22 cellular contexts compared by ENCODE assay signal in genomic region chr10:23419201-23419600, GRCh38.
"Had no signal": no experiment of that assay in that cellular context is flagged by ENCODE, and none has a peak within 500 bp of the region (broad histone marks: within the 10 kb centered on the region; RNA-seq: fewer than 3 reads in every experiment).

No MANE protein-coding gene starts in this region.

- H3K4me3 Mint-ChIP-seq: activated B cell treated with CpG ODN at 0.5 μM for 24 hours; activated CD4-positive, alpha-beta T cell treated with anti-CD3 and anti-CD28 coated beads, Interleukin-2, amount 10 ng/mL, durations not matched to agents 24 days and 14 days; activated naive CD4-positive, alpha-beta T cell treated with anti-CD3 and anti-CD28 coated beads for 36 hours; activated naive CD8-positive, alpha-beta T cell; activated T-cell treated with anti-CD3 and anti-CD28 coated beads, Interleukin-2, amount 50 U/mL, for 4 hours; activated T-helper 17 cell treated with anti-CD3 and anti-CD28 coated beads, Interleukin-2, amount 50 U/mL, for 72 hours; brain; central memory CD8-positive, alpha-beta T cell; T-helper 1 cell treated with Interleukin-12 subunit alpha and Interleukin-12 subunit beta and Interleukin-4 antibody, amounts not matched to agents 30 μg/mL and 1 μg/mL, for 36 hours had no signal

- H3K9me3 Mint-ChIP-seq: activated B cell treated with CpG ODN at 0.5 μM for 24 hours; activated naive CD4-positive, alpha-beta T cell treated with anti-CD3 and anti-CD28 coated beads for 36 hours; activated T-cell treated with anti-CD3 and anti-CD28 coated beads, Interleukin-2, amount 50 U/mL, for 4 hours; activated T-helper 17 cell treated with anti-CD3 and anti-CD28 coated beads, Interleukin-2, amount 50 U/mL, for 72 hours; brain; central memory CD8-positive, alpha-beta T cell; T-helper 1 cell treated with Interleukin-12 subunit alpha and Interleukin-12 subunit beta and Interleukin-4 antibody, amounts not matched to agents 30 μg/mL and 1 μg/mL, for 36 hours had no signal

- H3K27me3 Mint-ChIP-seq: activated B cell treated with CpG ODN at 0.5 μM for 24 hours; activated CD4-positive, alpha-beta T cell treated with anti-CD3 and anti-CD28 coated beads, Interleukin-2, amount 10 ng/mL, durations not matched to agents 24 days and 14 days; activated T-helper 17 cell treated with anti-CD3 and anti-CD28 coated beads, Interleukin-2, amount 50 U/mL, for 72 hours had no signal

- H3K27ac Mint-ChIP-seq: activated B cell treated with CpG ODN at 0.5 μM for 24 hours; activated CD4-positive, alpha-beta T cell treated with anti-CD3 and anti-CD28 coated beads, Interleukin-2, amount 10 ng/mL, durations not matched to agents 24 days and 14 days; activated naive CD4-positive, alpha-beta T cell treated with anti-CD3 and anti-CD28 coated beads for 36 hours; activated naive CD8-positive, alpha-beta T cell; activated T-helper 17 cell treated with anti-CD3 and anti-CD28 coated beads, Interleukin-2, amount 50 U/mL, for 72 hours; brain; T-helper 1 cell treated with Interleukin-12 subunit alpha and Interleukin-12 subunit beta and Interleukin-4 antibody, amounts not matched to agents 30 μg/mL and 1 μg/mL, for 36 hours had no signal

- H3K4me1 Mint-ChIP-seq: activated T-helper 17 cell treated with anti-CD3 and anti-CD28 coated beads, Interleukin-2, amount 50 U/mL, for 72 hours; central memory CD8-positive, alpha-beta T cell had no signal

- DNase-seq: activated B cell treated with CpG ODN at 0.5 μM for 24 hours; activated CD4-positive, alpha-beta T cell treated with anti-CD3 and anti-CD28 coated beads for 1 hour; activated CD4-positive, alpha-beta T cell treated with anti-CD3 and anti-CD28 coated beads, Interleukin-2, amount 10 ng/mL, durations not matched to agents 24 days and 14 days; activated CD4-positive, alpha-beta T cell treated with anti-CD3 and anti-CD28 coated beads, Interleukin-2, amount 50 U/mL, for 48 hours; activated gamma-delta T cell; activated naive CD4-positive, alpha-beta T cell treated with anti-CD3 and anti-CD28 coated beads for 36 hours; activated T-cell treated with anti-CD3 and anti-CD28 coated beads, Interleukin-2, amount 50 U/mL, for 4 hours; amygdala; KG1; NCI-H1048; NCI-H146; NCI-H187 treated with DMSO at 0.1 percent for 48 hours; NCI-H2081 treated with DMSO at 0.1 percent for 48 hours; NCI-H2171; NCI-H226; PC-3; SHP77 treated with DMSO at 0.1 percent for 48 hours had no signal

- ATAC-seq: activated T-cell treated with anti-CD3 and anti-CD28 coated beads, Interleukin-2, amount 50 U/mL, for 4 hours; activated T-helper 17 cell treated with anti-CD3 and anti-CD28 coated beads, Interleukin-2, amount 50 U/mL, for 72 hours; PC-3 had no signal

- H3K36me3 Mint-ChIP-seq: brain had no signal
